Comparison of ENCODE assay signal across 12 cellular contexts in the genomic region with DNA sequence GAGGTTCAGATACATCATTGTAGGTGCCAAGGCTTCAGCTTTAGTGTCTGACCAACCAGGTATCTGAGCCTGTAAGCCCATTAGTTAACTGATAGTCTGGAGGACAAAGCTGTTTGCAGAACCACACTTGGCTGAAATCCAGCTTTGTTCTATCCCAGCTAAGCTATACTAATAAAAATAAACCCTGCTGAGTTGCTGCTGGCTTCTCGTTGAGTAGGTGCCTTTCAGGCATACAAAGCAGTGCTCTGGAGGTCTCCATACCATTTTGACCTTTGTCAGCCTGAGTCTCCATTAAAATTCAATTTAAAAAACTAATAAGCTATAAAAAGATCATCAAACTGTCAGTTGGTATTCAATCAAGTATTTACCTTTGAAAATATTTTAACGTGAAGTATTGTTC. TPM values are rescaled to one million over a fixed set of nuclear protein-coding genes. Genes with fewer than 3 reads are reported as not detected.
A peak's percentile ranks its signal among the peaks of the same experiment; 100 is the strongest.
DNase-seq lines count a peak whose midpoint lies in the region; ATAC-seq and TF ChIP-seq lines count a peak whose summit lies in the region.
"Had no signal": no experiment of that assay in that cellular context is flagged by ENCODE, and none has a peak within 500 bp of the region (broad histone marks: within the 10 kb centered on the region; RNA-seq: fewer than 3 reads in every experiment).

No MANE protein-coding gene starts in this region.

- H3K9ac ChIP-seq in HUES48 (ENCODE audit: low read depth, low read length) = no peak overlapping the region

- H3K4me1 ChIP-seq in HUES48 (ENCODE audit: control insufficient read depth, insufficient read depth, low read length) (peaks cover 65% of the 10 kb centered on the region), body of pancreas (peaks cover 15% of the 10 kb centered on the region), neutrophil (ENCODE audit: control insufficient read depth in 1 of 2, insufficient read depth in 1 of 2, low read depth in 1 of 2, low read length in 1 of 2) (peaks cover 70 to 71% of the 10 kb centered on the region in 2 experiments)
- H3K4me1 ChIP-seq in CD4-positive, alpha-beta memory T cell (ENCODE audit: insufficient read depth, low read length) = no peaks in the 10 kb centered on the region

- H3K27ac Mint-ChIP-seq in CD4-positive, alpha-beta memory T cell = no peak overlapping the region
- H3K27ac Mint-ChIP-seq: activated naive CD4-positive, alpha-beta T cell treated with anti-CD3 and anti-CD28 coated beads, Interleukin-2, amount 10 ng/mL, durations not matched to agents 7 days and 5 days had no signal

- H3K4me1 Mint-ChIP-seq in CD4-positive, alpha-beta memory T cell = no peaks in the 10 kb centered on the region

- peaks cover 0 to 1% of the 10 kb centered on the region in 2 donors for H3K27me3 Mint-ChIP-seq in CD4-positive, alpha-beta memory T cell
- H3K27me3 Mint-ChIP-seq: activated naive CD4-positive, alpha-beta T cell treated with anti-CD3 and anti-CD28 coated beads, Interleukin-2, amount 10 ng/mL, durations not matched to agents 7 days and 5 days; naive B cell had no signal

- H3K36me3 ChIP-seq in HUES48 (ENCODE audit: control insufficient read depth, insufficient read depth, low read length) (no peaks in the 10 kb centered on the region), body of pancreas (replicated peaks in 1 of 2; ENCODE audit: insufficient read depth in 1 of 2, low read depth in 2 of 2) (no peaks in the 10 kb centered on the region), neutrophil (no peaks in the 10 kb centered on the region)
- no peaks in the 10 kb centered on the region for H3K36me3 ChIP-seq in CD4-positive, alpha-beta memory T cell (ENCODE audit: insufficient read depth, low read length)
- H3K36me3 ChIP-seq: MG63 had no signal

- H3K27ac ChIP-seq in HUES48 (ENCODE audit: low read depth, low read length) = peak overlapping the region; percentile 11
- H3K27ac ChIP-seq in body of pancreas = no peak overlapping the region
- peak overlapping the region; percentile 23 for H3K27ac ChIP-seq in neutrophil
- H3K27ac ChIP-seq in CD4-positive, alpha-beta memory T cell (ENCODE audit: low read depth, low read length) = no peak overlapping the region
- H3K27ac ChIP-seq: stomach had no signal

- POLR2A ChIA-PET in CD4-positive, alpha-beta memory T cell (lab: Charles Lee; ENCODE audit: partially characterized antibody) = no interaction called here

- in situ Hi-C loops in KBM-7 (cut with MboI; ENCODE audit: low pct_unique_long_range_greater_than_20kb, low sequenced_read_pairs) = no loop called here

- H3K4me3 Mint-ChIP-seq in CD4-positive, alpha-beta memory T cell = no peak overlapping the region
- H3K4me3 Mint-ChIP-seq: activated naive CD4-positive, alpha-beta T cell treated with anti-CD3 and anti-CD28 coated beads, Interleukin-2, amount 10 ng/mL, durations not matched to agents 7 days and 5 days had no signal

- H3K27me3 ChIP-seq in HUES48 (ENCODE audit: control insufficient read depth, insufficient read depth, low read length) (no peaks in the 10 kb centered on the region), body of pancreas (no peaks in the 10 kb centered on the region), neutrophil (no peaks in the 10 kb centered on the region)
- H3K27me3 ChIP-seq in CD4-positive, alpha-beta memory T cell (ENCODE audit: insufficient read depth, low read length) = no peaks in the 10 kb centered on the region
- H3K27me3 ChIP-seq: MG63, stomach had no signal

- no peak for TF ChIP-seq CTCF in body of pancreas (IDR thresholded peaks at IDR 0.05)
- TF ChIP-seq CTCF in neutrophil (IDR thresholded peaks at IDR 0.05) = no peak

- H3K36me3 Mint-ChIP-seq in CD4-positive, alpha-beta memory T cell = peaks cover 3 to 7% of the 10 kb centered on the region in 2 donors

- 23% methylated on average over 2 of the region's 2 CpGs for WGBS in body of pancreas, 2 donors

- no peak overlapping the region for H3K4me3 ChIP-seq in HUES48 (ENCODE audit: low read depth, low read length)
- H3K4me3 ChIP-seq in body of pancreas = no peak overlapping the region
- no peak overlapping the region for H3K4me3 ChIP-seq in neutrophil (ENCODE audit: low read depth in 1 of 2, low read length in 1 of 2)
- no peak overlapping the region for H3K4me3 ChIP-seq in CD4-positive, alpha-beta memory T cell (ENCODE audit: low read length in 2 of 2)
- H3K4me3 ChIP-seq: MG63, stomach had no signal

- H3K9me3 ChIP-seq in HUES48 (ENCODE audit: control insufficient read depth, insufficient read depth, low read length) (no peaks in the 10 kb centered on the region), body of pancreas (no peaks in the 10 kb centered on the region), neutrophil (no peaks in the 10 kb centered on the region)
- H3K9me3 ChIP-seq in CD4-positive, alpha-beta memory T cell (ENCODE audit: control insufficient read depth in 1 of 2, low read length in 2 of 2) = no peaks in the 10 kb centered on the region
- H3K9me3 ChIP-seq: MG63, stomach had no signal

- CTCF ChIA-PET in CD4-positive, alpha-beta memory T cell (lab: Charles Lee; ENCODE audit: partially characterized antibody) = interaction anchor here (1.2 kb wide), 1 partner anchor 11 kb away, joined by 3 read pairs; no protein-coding TSS in a partner anchor

- DNase-seq in NCI-H2171 treated with DMSO at 0.1 percent for 48 hours (lab: John Stamatoyannopoulos, UW) (peak; percentile 47), body of pancreas (peak in 3 of 4 donors; percentile 21 to 35 (median 29)), KBM-7 (no peak), Ammon's horn (ENCODE audit: low spot score) (no peak)
- no peak for DNase-seq in CD4-positive, alpha-beta memory T cell
- DNase-seq: activated naive CD4-positive, alpha-beta T cell treated with anti-CD3 and anti-CD28 coated beads, Interleukin-2, amount 10 ng/mL, durations not matched to agents 7 days and 5 days; MG63; naive B cell; stomach had no signal

- intact Hi-C loops in body of pancreas (cut with DNase I) = no loop called here
- intact Hi-C loops in CD4-positive, alpha-beta memory T cell (cut with micrococcal nuclease) = no loop called here

- ATAC-seq in body of pancreas (no peak), GM19328 (IDR thresholded peaks at IDR 0.05; ENCODE audit: unreplicated experiment) (no peak)

- peaks cover 0 to 6% (median 3%) of the 10 kb centered on the region in 8 donors for H3K9me3 Mint-ChIP-seq in CD4-positive, alpha-beta memory T cell

- TF ChIP-seq POLR2A in body of pancreas (IDR thresholded peaks at IDR 0.05) = no peak

RNA-seq across cellular contexts. Expression of gene CDCA7L, which starts 22.0 kb away (rescaled TPM):
- 10 to 100 TPM in 1 of 2 donors, 1 to 10 TPM in 1; 8.2 to 38.9 TPM for total RNA-seq in body of pancreas
- total RNA-seq in CD4-positive, alpha-beta memory T cell = 10 to 100 TPM; 17.2 to 19.6 TPM
- 10 to 100 TPM; 10.4 to 15.6 TPM for polyA plus RNA-seq in CD4-positive, alpha-beta memory T cell

Comparison
In these comparisons a context has a peak if more than half of its experiments do, and no peak if none do; other contexts are left out.
1. H3K27ac ChIP-seq: peak in HUES48 (single experiment) and neutrophil (single experiment); none in body of pancreas (0 of 4) and CD4-positive, alpha-beta memory T cell (single experiment).
2. DNase-seq: peak in NCI-H2171 treated with DMSO at 0.1 percent for 48 hours (single experiment) and body of pancreas (3 of 4); none in KBM-7 (single experiment), Ammon's horn (single experiment) and CD4-positive, alpha-beta memory T cell (0 of 5).